Comparison of ENCODE assay signal across 9 cellular contexts in the genomic region with DNA sequence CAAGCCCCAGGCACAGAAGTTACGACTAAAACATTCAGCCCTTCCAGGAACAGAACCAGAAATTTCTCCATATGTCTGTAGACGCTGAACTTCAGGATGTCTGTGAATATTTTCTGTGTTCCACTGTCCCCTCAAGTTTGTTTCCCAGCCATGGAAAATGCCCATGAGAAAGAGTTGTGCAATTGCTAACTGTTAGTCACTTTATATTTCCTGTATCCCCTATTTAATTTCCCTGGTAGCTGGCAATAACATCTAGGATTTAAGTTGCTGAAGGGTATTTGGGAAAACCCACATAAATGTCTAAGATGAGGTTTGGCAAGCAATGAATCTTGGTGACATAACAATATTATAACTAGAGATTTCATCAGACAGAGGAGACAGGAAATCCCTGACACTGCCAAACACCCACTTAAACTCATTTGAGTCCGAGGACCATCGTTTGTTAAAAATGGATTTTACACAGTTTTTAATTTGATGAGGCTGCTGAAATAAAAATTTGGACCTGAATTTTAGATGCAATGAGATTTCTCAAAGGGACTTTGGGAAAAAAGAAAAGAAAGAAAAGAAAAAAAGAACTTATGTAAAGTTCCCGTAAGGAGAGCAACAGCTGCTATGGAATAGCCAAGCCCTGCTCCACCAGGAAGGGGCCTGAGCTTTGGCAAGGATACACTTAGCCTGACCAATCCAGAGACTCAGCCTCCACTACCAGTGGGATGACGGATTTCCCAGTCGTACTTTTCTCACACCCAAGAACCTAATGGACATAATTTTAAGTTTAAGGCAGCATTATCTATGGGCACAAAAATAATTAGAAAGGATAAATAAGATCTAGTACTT. TPM values are rescaled to one million over a fixed set of nuclear protein-coding genes. Genes with fewer than 3 reads are reported as not detected.
DNase-seq lines count a peak whose midpoint lies in the region; ATAC-seq and TF ChIP-seq lines count a peak whose summit lies in the region.
"Had no signal": no experiment of that assay in that cellular context is flagged by ENCODE, and none has a peak within 500 bp of the region (broad histone marks: within the 10 kb centered on the region; RNA-seq: fewer than 3 reads in every experiment).

No MANE protein-coding gene starts in this region.

- no peak overlapping the region for H3K18ac ChIP-seq in neuronal stem cell (ENCODE audit: low read length)

- no peak overlapping the region for H2BK12ac ChIP-seq in neuronal stem cell (ENCODE audit: low read length)

- in situ Hi-C loops in gastrocnemius medialis (cut with MboI; ENCODE audit: low sequenced_read_pairs in 4 of 4): no loop called here

- no CpG with 5 or more reads among the region's 7 CpGs for WGBS in neuronal stem cell (ENCODE audit: extremely low coverage in 2 of 2, insufficient read length in 2 of 2, insufficient replicate concordance in 1 of 2), 2 donors

- H3K4me2 ChIP-seq in neuronal stem cell (ENCODE audit: insufficient read depth, low read length, poor library complexity, severe bottlenecking): no peak overlapping the region

- H3K4ac ChIP-seq in neuronal stem cell (ENCODE audit: low read length): no peak overlapping the region

- ATAC-seq in RWPE2 (ENCODE audit: low read depth) (peak; percentile 67), gastrocnemius medialis (peak; percentile 66 to 76), HG03045 (IDR thresholded peaks at IDR 0.05; ENCODE audit: unreplicated experiment) (no peak)

- H2BK5ac ChIP-seq in neuronal stem cell (ENCODE audit: low read length): no peak overlapping the region

- H3K36me3 ChIP-seq in RWPE2 (ENCODE audit: low read depth) (no peaks in the 10 kb centered on the region), gastrocnemius medialis (no peaks in the 10 kb centered on the region), neuronal stem cell (replicated peaks in 1 of 2; ENCODE audit: control insufficient read depth in 2 of 2, insufficient read depth in 2 of 2, low read length in 2 of 2) (no peaks in the 10 kb centered on the region)

- H3K9ac ChIP-seq in neuronal stem cell (ENCODE audit: low read depth, low read length, poor library complexity): no peak overlapping the region

- no peak overlapping the region for H3K4me3 ChIP-seq in RWPE2 (ENCODE audit: severe bottlenecking)
- no peak overlapping the region for H3K4me3 ChIP-seq in fibroblast of pulmonary artery (replicated peaks; ENCODE audit: low read depth, low read length)
- H3K4me3 ChIP-seq in gastrocnemius medialis: peak overlapping the region in 1 of 4 donors; percentile 8
- H3K4me3 ChIP-seq in neuronal stem cell (ENCODE audit: low read length in 2 of 2): no peak overlapping the region

- H4K91ac ChIP-seq in neuronal stem cell (ENCODE audit: low read depth, low read length, poor library complexity): no peak overlapping the region

- no peak for TF ChIP-seq POLR2A in gastrocnemius medialis (IDR thresholded peaks at IDR 0.05)

- H3K27me3 ChIP-seq in RWPE2 (ENCODE audit: insufficient read depth, poor library complexity, severe bottlenecking) (no peaks in the 10 kb centered on the region), gastrocnemius medialis (no peaks in the 10 kb centered on the region), neuronal stem cell (ENCODE audit: control insufficient read depth in 3 of 3, insufficient read depth in 3 of 3, low read depth in 1 of 3, low read length in 3 of 3) (no peaks in the 10 kb centered on the region)

- H3K4me1 ChIP-seq in RWPE2 (ENCODE audit: insufficient read depth, poor library complexity, severe bottlenecking) (peaks cover 42% of the 10 kb centered on the region), gastrocnemius medialis (peaks cover 4 to 7% of the 10 kb centered on the region in 2 donors), neuronal stem cell (ENCODE audit: control insufficient read depth in 2 of 2, insufficient read depth in 1 of 2, low read depth in 1 of 2, low read length in 2 of 2) (no peaks in the 10 kb centered on the region)

- H2AFZ ChIP-seq in neuronal stem cell (ENCODE audit: low read length): no peak overlapping the region

- H3K27ac ChIP-seq in RWPE2 (ENCODE audit: poor library complexity, severe bottlenecking) (peak overlapping the region; percentile 96), gastrocnemius medialis (peak overlapping the region; percentile 20 to 62 (median 42)), neuronal stem cell (replicated peaks; ENCODE audit: low read length) (no peak overlapping the region)

- H3K79me1 ChIP-seq in neuronal stem cell (ENCODE audit: low read depth, low read length): peaks cover 2% of the 10 kb centered on the region

- H3K14ac ChIP-seq in neuronal stem cell (ENCODE audit: low read length): no peak overlapping the region

- no peaks in the 10 kb centered on the region for H3K9me3 ChIP-seq in RWPE2 (ENCODE audit: severe bottlenecking)
- H3K9me3 ChIP-seq in gastrocnemius medialis: no peaks in the 10 kb centered on the region
- no peaks in the 10 kb centered on the region for H3K9me3 ChIP-seq in neuronal stem cell (replicated peaks in 1 of 2; ENCODE audit: control insufficient read depth in 2 of 2, insufficient read depth in 1 of 2, low read depth in 1 of 2, low read length in 2 of 2)

- DNase-seq in GM03348 (ENCODE audit: low spot score) (peak; percentile 57), RWPE2 (ENCODE audit: low spot score) (no peak), fibroblast of pulmonary artery (ENCODE audit: low read depth) (peak; percentile 95), gastrocnemius medialis (no peak), neuronal stem cell (ENCODE audit: low spot score) (no peak), HT-29 (ENCODE audit: low spot score) (no peak)
- DNase-seq in stimulated activated CD8-positive, alpha-beta memory T cell treated with anti-CD3 and anti-CD28 coated beads, Interleukin-4, amount 100 ng/mL, for 48 hours: no peak
- DNase-seq: NCI-H82 had no signal

- no peak overlapping the region for H3K23ac ChIP-seq in neuronal stem cell (ENCODE audit: low read depth, low read length, poor library complexity)

- no peak overlapping the region for H2AK5ac ChIP-seq in neuronal stem cell (ENCODE audit: low read depth, low read length)

- no peak for TF ChIP-seq CTCF in RWPE2 (IDR thresholded peaks at IDR 0.05; ENCODE audit: poor library complexity, severe bottlenecking)
- no peak for TF ChIP-seq CTCF in fibroblast of pulmonary artery (IDR thresholded peaks at IDR 0.05; ENCODE audit: low read length, missing control alignments)
- no peak for TF ChIP-seq CTCF in gastrocnemius medialis (IDR thresholded peaks at IDR 0.05 in 4 of 5, conservative IDR thresholded peaks at IDR 0.05 in 1 of 5)

- H4K8ac ChIP-seq in neuronal stem cell (ENCODE audit: low read depth, low read length): no peak overlapping the region

- no peak overlapping the region for H2BK15ac ChIP-seq in neuronal stem cell (ENCODE audit: low read length)

- no peak overlapping the region for H2BK120ac ChIP-seq in neuronal stem cell (ENCODE audit: low read depth, low read length)

- intact Hi-C loops in gastrocnemius medialis (cut with DNase I; ENCODE audit: low total_unique reads): no loop called here

RNA-seq across cellular contexts. Expression of a gene that starts 21.8 kb away (rescaled TPM):
- total RNA-seq in gastrocnemius medialis: 100 to 1,000 TPM; 184 to 644 (median 448) TPM
- 33.5 TPM for polyA plus RNA-seq in neuronal stem cell (2013, experiment 1 of 2)
- 32.9 TPM for polyA plus RNA-seq in neuronal stem cell (2013, experiment 2 of 2)
- 76.1 and 76.5 TPM in 2 replicates for total RNA-seq in HT-29 (2014; rRNA removed; shearing (Covaris generic))

Comparison
In these comparisons a context has a peak if more than half of its experiments do, and no peak if none do; other contexts are left out.
1. DNase-seq: peak in GM03348 (single experiment) and fibroblast of pulmonary artery (single experiment); none in RWPE2 (single experiment), gastrocnemius medialis (0 of 2), stimulated activated CD8-positive, alpha-beta memory T cell treated with anti-CD3 and anti-CD28 coated beads, Interleukin-4, amount 100 ng/mL, for 48 hours (single experiment), neuronal stem cell (single experiment) and HT-29 (single experiment).